ENCODE assay signal across 29 cellular contexts in genomic region chr17:56481654-56482053, GRCh38.
"Had no signal": no experiment of that assay in that cellular context is flagged by ENCODE, and none has a peak within 500 bp of the region (broad histone marks: within the 10 kb centered on the region; RNA-seq: fewer than 3 reads in every experiment).

No MANE protein-coding gene starts in this region.

- H3K36me3 ChIP-seq: esophagus squamous epithelium, neutrophil, pancreas, sigmoid colon, spleen, thoracic aorta, tibial nerve, upper lobe of left lung had no signal

- H3K27me3 Mint-ChIP-seq: naive B cell; stimulated activated memory B cell treated with anti-CD40 and anti-IgM and Interleukin-4, amounts not matched to agents 10 μg/mL and 1 μg/mL and 100 μg/mL, for 72 hours had no signal

- ATAC-seq: effector memory CD8-positive, alpha-beta T cell; left colon; mucosa of descending colon; natural killer cell treated with Interleukin-12 subunit alpha and Interleukin-12 subunit beta and Interleukin-15 and Interleukin-18, amount 100 ng/mL, for 72 hours; pancreas; right cardiac atrium; stimulated activated memory B cell treated with anti-CD40 and anti-IgM and Interleukin-4, amounts not matched to agents 10 μg/mL and 1 μg/mL and 100 μg/mL, for 72 hours; stimulated activated naive CD8-positive, alpha-beta T cell treated with anti-CD3 and anti-CD28 coated beads, Interleukin-15, Interleukin-2, amounts not matched to agents 100 U/mL and 50 U/mL, for 24 hours had no signal

- H3K9me3 Mint-ChIP-seq: effector memory CD8-positive, alpha-beta T cell; immature natural killer cell; mesothelial cell of epicardium; natural killer cell treated with Interleukin-12 subunit alpha and Interleukin-12 subunit beta and Interleukin-15 and Interleukin-18, amount 100 ng/mL, for 72 hours; neural crest cell; stimulated activated memory B cell treated with anti-CD40 and anti-IgM and Interleukin-4, amounts not matched to agents 10 μg/mL and 1 μg/mL and 100 μg/mL, for 72 hours had no signal

- H3K27ac Mint-ChIP-seq: effector memory CD8-positive, alpha-beta T cell; immature natural killer cell; mesothelial cell of epicardium; naive B cell; natural killer cell treated with Interleukin-12 subunit alpha and Interleukin-12 subunit beta and Interleukin-15 and Interleukin-18, amount 100 ng/mL, for 72 hours; stimulated activated memory B cell treated with anti-CD40 and anti-IgM and Interleukin-4, amounts not matched to agents 10 μg/mL and 1 μg/mL and 100 μg/mL, for 72 hours had no signal

- H3K27ac ChIP-seq: esophagus squamous epithelium, neutrophil, pancreas, sigmoid colon, skin epidermis, spleen, thoracic aorta, tibial nerve, upper lobe of left lung had no signal

- H3K36me3 Mint-ChIP-seq: immature natural killer cell; mesothelial cell of epicardium; naive B cell; natural killer cell treated with Interleukin-12 subunit alpha and Interleukin-12 subunit beta and Interleukin-15 and Interleukin-18, amount 100 ng/mL, for 72 hours; stimulated activated memory B cell treated with anti-CD40 and anti-IgM and Interleukin-4, amounts not matched to agents 10 μg/mL and 1 μg/mL and 100 μg/mL, for 72 hours had no signal

- H3K4me1 Mint-ChIP-seq: immature natural killer cell; naive B cell; stimulated activated memory B cell treated with anti-CD40 and anti-IgM and Interleukin-4, amounts not matched to agents 10 μg/mL and 1 μg/mL and 100 μg/mL, for 72 hours had no signal

- H3K9me3 ChIP-seq: esophagus squamous epithelium, mucosa of descending colon, neutrophil, pancreas, sigmoid colon, spleen, thoracic aorta, tibial nerve, upper lobe of left lung had no signal

- H3K27me3 ChIP-seq: esophagus squamous epithelium, neutrophil, pancreas, sigmoid colon, tibial nerve, upper lobe of left lung had no signal

- DNase-seq: cortex of kidney; effector memory CD8-positive, alpha-beta T cell; erythroblast; esophagus squamous epithelium; foreskin melanocyte; hypothalamus; immature natural killer cell; islet precursor cell; kidney glomerular epithelial cell; left colon; mesenchymal stem cell; mucosa of descending colon; naive B cell; pancreas; right cardiac atrium; sigmoid colon; spleen; stimulated activated CD4-positive, alpha-beta T cell treated with anti-CD3 and anti-CD28 coated beads, Interleukin-4, amount 100 ng/mL, for 4 hours; stimulated activated naive CD8-positive, alpha-beta T cell treated with anti-CD3 and anti-CD28 coated beads, Interleukin-15, Interleukin-2, amounts not matched to agents 100 U/mL and 50 U/mL, for 24 hours; upper lobe of left lung had no signal

- H3K4me3 Mint-ChIP-seq: effector memory CD8-positive, alpha-beta T cell; immature natural killer cell; mesothelial cell of epicardium; naive B cell; natural killer cell treated with Interleukin-12 subunit alpha and Interleukin-12 subunit beta and Interleukin-15 and Interleukin-18, amount 100 ng/mL, for 72 hours; neural crest cell; stimulated activated memory B cell treated with anti-CD40 and anti-IgM and Interleukin-4, amounts not matched to agents 10 μg/mL and 1 μg/mL and 100 μg/mL, for 72 hours had no signal

- H3K4me1 ChIP-seq: esophagus squamous epithelium, pancreas, spleen, tibial nerve, upper lobe of left lung had no signal

- H3K4me3 ChIP-seq: esophagus squamous epithelium, lung, mucosa of descending colon, pancreas, sigmoid colon, skin epidermis, spleen, thoracic aorta, tibial nerve, upper lobe of left lung had no signal
